In genomic region chr1:156707486-156708244, GRCh38 we compare ENCODE assay signal across 7 cellular contexts. TPM values are rescaled to one million over a fixed set of nuclear protein-coding genes. Genes with fewer than 3 reads are reported as not detected.
DNase-seq lines count a peak whose midpoint lies in the region; ATAC-seq and TF ChIP-seq lines count a peak whose summit lies in the region.
"Had no signal": no experiment of that assay in that cellular context is flagged by ENCODE, and none has a peak within 500 bp of the region (broad histone marks: within the 10 kb centered on the region; RNA-seq: fewer than 3 reads in every experiment).

No MANE protein-coding gene starts in this region.

- intact Hi-C loops in naive thymus-derived CD4-positive, alpha-beta T cell (cut with micrococcal nuclease) = loop anchor here in 1 of 2 donors (2.0 to 5.0 kb wide), 2 partner anchors 19 to 80 kb away; no protein-coding TSS in a partner anchor
- intact Hi-C loops in lower leg skin (cut with DNase I; ENCODE audit: low total_unique reads) = no loop called here

- H3K4me3 Mint-ChIP-seq in naive thymus-derived CD4-positive, alpha-beta T cell = peak overlapping the region in 9 of 10 donors; percentile 32 to 95 (median 90)

- peaks cover 8 to 41% (median 18%) of the 10 kb centered on the region in 5 donors for H3K27me3 Mint-ChIP-seq in naive thymus-derived CD4-positive, alpha-beta T cell

- TF ChIP-seq POLR2A in lower leg skin (IDR thresholded peaks at IDR 0.05) = no peak

- no peak for ATAC-seq in naive thymus-derived CD4-positive, alpha-beta T cell
- no peak for ATAC-seq in GM18861 (IDR thresholded peaks at IDR 0.05; ENCODE audit: unreplicated experiment)

- DNase-seq in EH (ENCODE audit: low read depth) (peak; percentile 72), WERI-Rb-1 (peak; percentile 87), lower leg skin (ENCODE audit: low spot score in 2 of 2) (no peak), NAMALWA (ENCODE audit: low spot score) (no peak)
- no peak for DNase-seq in naive thymus-derived CD4-positive, alpha-beta T cell
- DNase-seq: NCI-H1694 had no signal

- H3K36me3 ChIP-seq in WERI-Rb-1 = peaks cover 10% of the 10 kb centered on the region
- H3K36me3 ChIP-seq in naive thymus-derived CD4-positive, alpha-beta T cell (ENCODE audit: control insufficient read depth in 2 of 3, insufficient read depth in 3 of 3, low read length in 3 of 3) = no peaks in the 10 kb centered on the region

- POLR2A ChIA-PET in naive thymus-derived CD4-positive, alpha-beta T cell (lab: Charles Lee) = interaction anchor here (0.6 to 2.4 kb wide), 6 partner anchors 18 to 206 kb away, joined by 3 to 13 read pairs (median 5); partner anchors contain the start of gene ISG20L2

- H3K36me3 Mint-ChIP-seq in naive thymus-derived CD4-positive, alpha-beta T cell = no peaks in the 10 kb centered on the region

- no peaks in the 10 kb centered on the region for H3K9me3 ChIP-seq in WERI-Rb-1 (ENCODE audit: severe bottlenecking)
- H3K9me3 ChIP-seq in naive thymus-derived CD4-positive, alpha-beta T cell (ENCODE audit: control insufficient read depth in 2 of 3, low read length in 3 of 3) = no peaks in the 10 kb centered on the region

- 46 to 51% methylated on average over 6 of the region's 6 CpGs for WGBS in lower leg skin, 2 donors

- H3K9me3 Mint-ChIP-seq in naive thymus-derived CD4-positive, alpha-beta T cell = no peaks in the 10 kb centered on the region

- H3K4me3 ChIP-seq in WERI-Rb-1 (ENCODE audit: low read depth, low read length) = 0 out of 2 replicates have a peak overlapping the region, but pooled peaks have one; percentile 74
- no peak overlapping the region for H3K4me3 ChIP-seq in naive thymus-derived CD4-positive, alpha-beta T cell (ENCODE audit: low read length)
- H3K4me3 ChIP-seq in lower leg skin (ENCODE audit: low read depth, poor library complexity, severe bottlenecking) = no peak overlapping the region

- H3K4me1 ChIP-seq in naive thymus-derived CD4-positive, alpha-beta T cell (ENCODE audit: control insufficient read depth in 2 of 2, insufficient read depth in 2 of 2, low read length in 2 of 2) = peaks cover 23 to 27% of the 10 kb centered on the region in 2 donors

- peak overlapping the region in 8 of 9 donors; percentile 40 to 91 (median 74) for H3K27ac Mint-ChIP-seq in naive thymus-derived CD4-positive, alpha-beta T cell

- peaks cover 11 to 37% (median 21%) of the 10 kb centered on the region in 7 donors for H3K4me1 Mint-ChIP-seq in naive thymus-derived CD4-positive, alpha-beta T cell

- TF ChIP-seq CTCF in WERI-Rb-1 (IDR thresholded peaks at IDR 0.05; ENCODE audit: low read depth, low read length) (no peak), lower leg skin (IDR thresholded peaks at IDR 0.05) (no peak)

- no peaks in the 10 kb centered on the region for H3K27me3 ChIP-seq in WERI-Rb-1 (ENCODE audit: insufficient read depth, low read depth, severe bottlenecking)
- peaks cover 3 to 4% of the 10 kb centered on the region in 2 donors for H3K27me3 ChIP-seq in naive thymus-derived CD4-positive, alpha-beta T cell (ENCODE audit: control insufficient read depth in 2 of 2, insufficient read depth in 2 of 2, low read length in 2 of 2)

- CTCF ChIA-PET in naive thymus-derived CD4-positive, alpha-beta T cell (lab: Charles Lee) = interaction anchor here (1.0 to 11.9 kb wide), 8 partner anchors 8 to 34 kb away, joined by 3 to 93 read pairs (median 6); partner anchors contain the start of gene MRPL24

- peak overlapping the region; percentile 86 for H3K27ac ChIP-seq in WERI-Rb-1
- H3K27ac ChIP-seq in naive thymus-derived CD4-positive, alpha-beta T cell (ENCODE audit: low read depth, low read length) = no peak overlapping the region

RNA-seq across cellular contexts. Expression of gene CRABP2, which starts 2.3 kb away (rescaled TPM):
- 1 to 10 TPM in 4 of 5 experiments, under 1 TPM in 1; 0.38 to 2.5 (median 1.4) TPM for total RNA-seq in naive thymus-derived CD4-positive, alpha-beta T cell
- polyA plus RNA-seq in naive thymus-derived CD4-positive, alpha-beta T cell = 1 to 10 TPM in 1 of 2 donors, under 1 TPM in 1; 0.40 to 1.1 TPM
- total RNA-seq in lower leg skin = 100 to 1,000 TPM in 1 of 4 donors, 10 to 100 TPM in 3; 67.9 to 103 (median 96.1) TPM

RNA-seq across cellular contexts. Expression of gene METTL25B, which starts 20.6 kb away (rescaled TPM):
- 10 to 100 TPM; 16.0 to 29.8 (median 29.1) TPM for total RNA-seq in naive thymus-derived CD4-positive, alpha-beta T cell
- polyA plus RNA-seq in naive thymus-derived CD4-positive, alpha-beta T cell = 1 to 10 TPM; 4.4 to 5.1 TPM
- total RNA-seq in lower leg skin = 10 to 100 TPM; 20.3 to 39.0 (median 28.2) TPM

RNA-seq across cellular contexts. Expression of gene ISG20L2, which starts 20.9 kb away (rescaled TPM):
- total RNA-seq in naive thymus-derived CD4-positive, alpha-beta T cell = 10 to 100 TPM; 44.7 to 59.9 (median 53.9) TPM
- polyA plus RNA-seq in naive thymus-derived CD4-positive, alpha-beta T cell = 10 to 100 TPM; 15.3 to 20.6 TPM
- 10 to 100 TPM; 13.4 to 21.4 (median 16.7) TPM for total RNA-seq in lower leg skin

RNA-seq across cellular contexts. Expression of gene NES, which starts 30.5 kb away (rescaled TPM):
- total RNA-seq in naive thymus-derived CD4-positive, alpha-beta T cell = under 1 TPM in 1 of 5 experiments, not detected in 4; 0.05 TPM
- polyA plus RNA-seq in naive thymus-derived CD4-positive, alpha-beta T cell = not detected
- 1 to 10 TPM; 2.4 to 8.9 (median 5.0) TPM for total RNA-seq in lower leg skin

RNA-seq across cellular contexts. Expression of gene MRPL24, which starts 33.2 kb away (rescaled TPM):
- total RNA-seq in naive thymus-derived CD4-positive, alpha-beta T cell = 10 to 100 TPM; 19.1 to 68.9 (median 47.2) TPM
- polyA plus RNA-seq in naive thymus-derived CD4-positive, alpha-beta T cell = 10 to 100 TPM; 86.3 to 98.0 TPM
- 10 to 100 TPM; 34.0 to 44.9 (median 41.5) TPM for total RNA-seq in lower leg skin

Comparison
In these comparisons a context has a peak if more than half of its experiments do, and no peak if none do; other contexts are left out.
1. DNase-seq: peak in EH (single experiment) and WERI-Rb-1 (single experiment); none in naive thymus-derived CD4-positive, alpha-beta T cell (0 of 9), lower leg skin (0 of 2) and NAMALWA (single experiment).
2. RNA of gene CRABP2, which starts 2.3 kb away (total RNA-seq): 67.9 to 103 TPM in lower leg skin; 0.38 to 2.5 TPM in naive thymus-derived CD4-positive, alpha-beta T cell; every median in the first group is over 10 times any median in the second.